8 cellular contexts compared by ENCODE assay signal in genomic region chr15:74616020-74616939, GRCh38. TPM values are rescaled to one million over a fixed set of nuclear protein-coding genes. Genes with fewer than 3 reads are reported as not detected.
DNase-seq lines count a peak whose midpoint lies in the region; ATAC-seq and TF ChIP-seq lines count a peak whose summit lies in the region.

No MANE protein-coding gene starts in this region.

- H3K4me1 Mint-ChIP-seq in endothelial cell (ENCODE audit: unreplicated experiment) = peaks cover 33% of the 10 kb centered on the region

- H3K9me3 ChIP-seq in mucosa of descending colon = no peaks in the 10 kb centered on the region

- peaks cover 19% of the 10 kb centered on the region for H3K36me3 ChIP-seq in mucosa of descending colon (ENCODE audit: low read depth)

- TF ChIP-seq CTCF in endothelial cell (IDR thresholded peaks at IDR 0.05; ENCODE audit: unreplicated experiment) (no peak), mucosa of descending colon (IDR thresholded peaks at IDR 0.05) (no peak)

- no peaks in the 10 kb centered on the region for H3K9me3 Mint-ChIP-seq in endothelial cell (ENCODE audit: unreplicated experiment)

- peak overlapping the region; percentile 93 for H3K4me3 Mint-ChIP-seq in endothelial cell (ENCODE audit: unreplicated experiment)

- ATAC-seq in GM19025 (IDR thresholded peaks at IDR 0.05; ENCODE audit: low read depth, unreplicated experiment) (peak; percentile 0), mucosa of descending colon (peak; percentile 40)

- H3K27ac Mint-ChIP-seq in endothelial cell (ENCODE audit: unreplicated experiment) = peak overlapping the region; percentile 89

- H3K27me3 Mint-ChIP-seq in endothelial cell (ENCODE audit: unreplicated experiment) = peaks cover 31% of the 10 kb centered on the region

- H3K36me3 Mint-ChIP-seq in endothelial cell (ENCODE audit: low read depth, unreplicated experiment) = peaks cover 25% of the 10 kb centered on the region

- DNase-seq in ACHN (peak; percentile 68), NCI-H2171 (lab: John Stamatoyannopoulos, UW) (peak; percentile 8), endothelial cell (ENCODE audit: low spot score) (peak; percentile 34), mucosa of descending colon (peak; percentile 90 to 91 (median 91)), NCI-H526 treated with DMSO at 0.1 percent for 48 hours (lab: John Stamatoyannopoulos, UW) (no peak)
- DNase-seq in activated CD8-positive, alpha-beta memory T cell treated with anti-CD3 and anti-CD28 coated beads, Interleukin-2, amount 50 U/mL, for 1 hour (ENCODE audit: extremely low read depth) = peak; percentile 68
- DNase-seq in stimulated activated CD8-positive, alpha-beta memory T cell treated with anti-CD3 and anti-CD28 coated beads, Interleukin-4, amount 100 ng/mL, for 1 hour (ENCODE audit: low read depth in 2 of 2, low spot score in 1 of 2) = peak; percentile 35 to 48

- peak overlapping the region; percentile 100 for H3K4me3 ChIP-seq in mucosa of descending colon

- intact Hi-C loops in mucosa of descending colon (cut with DNase I, micrococcal nuclease) = no loop called here

- in situ Hi-C loops in ACHN (cut with HindIII; ENCODE audit: low pct_ligation_motif_present, low pct_unique_long_range_greater_than_20kb, low sequenced_read_pairs) = no loop called here

- peaks cover 19% of the 10 kb centered on the region for H3K4me1 ChIP-seq in mucosa of descending colon (ENCODE audit: low read depth)

RNA-seq across cellular contexts. Expression of gene CLK3, which starts 0.6 kb away (rescaled TPM):
- total RNA-seq in endothelial cell (ENCODE audit: unreplicated experiment) (81.7 TPM), mucosa of descending colon (100 to 1,000 TPM in 2 of 3 donors, 10 to 100 TPM in 1; 92.7 to 120 (median 110) TPM)
